24 cellular contexts compared by ENCODE assay signal in the genomic region with DNA sequence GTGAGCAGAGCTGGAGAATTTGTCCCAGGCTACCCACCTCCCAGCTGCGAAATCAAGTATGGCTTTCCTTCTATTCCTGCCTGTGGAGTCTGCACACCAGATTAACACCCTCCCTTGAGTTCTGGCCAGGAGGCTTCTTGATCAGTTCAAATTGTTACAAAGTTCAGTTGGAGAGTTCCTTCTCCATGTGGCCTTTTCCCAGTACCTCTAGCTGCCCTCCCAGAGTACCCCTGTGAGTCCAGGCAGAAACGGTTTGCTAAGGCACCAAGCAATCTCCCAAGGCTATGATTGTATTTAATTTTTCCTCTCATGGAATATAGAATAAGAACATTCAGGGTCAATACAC.
"Had no signal": no experiment of that assay in that cellular context is flagged by ENCODE, and none has a peak within 500 bp of the region (broad histone marks: within the 10 kb centered on the region; RNA-seq: fewer than 3 reads in every experiment).

No MANE protein-coding gene starts in this region.

- H3K4me3 Mint-ChIP-seq: activated CD4-positive, alpha-beta T cell treated with anti-CD3 and anti-CD28 coated beads, Interleukin-2, amount 10 ng/mL, durations not matched to agents 7 days and 5 days; activated CD8-positive, alpha-beta memory T cell treated with anti-CD3 and anti-CD28 coated beads, Interleukin-2, amount 10 ng/mL, durations not matched to agents 7 days and 5 days; activated CD8-positive, alpha-beta T cell treated with anti-CD3 and anti-CD28 coated beads for 36 hours; activated naive CD8-positive, alpha-beta T cell treated with anti-CD3 and anti-CD28 coated beads, Interleukin-2, amount 50 U/mL, for 24 hours; brain; dendritic cell treated with granulocyte-macrophage colony-stimulating factor and Interleukin-4, amounts not matched to agents 40 ng/mL and 50 ng/mL, for 4 days; naive B cell; stimulated activated naive B cell treated with anti-CD40 and anti-IgM and Interleukin-4, amounts not matched to agents 10 μg/mL and 1 μg/mL and 100 μg/mL, for 72 hours; type B pancreatic cell had no signal

- H3K36me3 ChIP-seq: lower lobe of right lung, sigmoid colon, thoracic aorta had no signal

- DNase-seq: activated CD4-positive, alpha-beta T cell treated with anti-CD3 and anti-CD28 coated beads, Interleukin-2, amount 10 ng/mL, durations not matched to agents 7 days and 5 days; activated CD8-positive, alpha-beta memory T cell treated with anti-CD3 and anti-CD28 coated beads, Interleukin-2, amount 10 ng/mL, durations not matched to agents 7 days and 5 days; activated CD8-positive, alpha-beta T cell treated with anti-CD3 and anti-CD28 coated beads for 36 hours; activated effector memory CD4-positive, alpha-beta T cell treated with anti-CD3 and anti-CD28 coated beads, Interleukin-2, amount 50 U/mL, for 16 hours; activated naive CD4-positive, alpha-beta T cell treated with anti-CD3 and anti-CD28 coated beads, Interleukin-2, amount 50 U/mL, for 16 hours; activated naive CD8-positive, alpha-beta T cell treated with anti-CD3 and anti-CD28 coated beads, Interleukin-2, amount 50 U/mL, for 24 hours; activated T-cell treated with anti-CD3 and anti-CD28 coated beads for 4 hours; caudate nucleus; effector CD4-positive, alpha-beta T cell; kidney; naive B cell; retina; sigmoid colon; stimulated activated CD4-positive, alpha-beta T cell treated with anti-CD3 and anti-CD28 coated beads, Interleukin-2, amount 100 ng/mL, for 48 hours; stimulated activated CD8-positive, alpha-beta memory T cell treated with anti-CD3 and anti-CD28 coated beads, Interleukin-4, amount 100 ng/mL, for 48 hours; stimulated activated naive B cell treated with anti-CD40 and anti-IgM and Interleukin-4, amounts not matched to agents 10 μg/mL and 1 μg/mL and 100 μg/mL, for 72 hours had no signal

- H3K4me1 ChIP-seq: foreskin keratinocyte, sigmoid colon had no signal

- H3K27me3 ChIP-seq: foreskin keratinocyte, sigmoid colon had no signal

- H3K9me3 Mint-ChIP-seq: activated CD4-positive, alpha-beta T cell treated with anti-CD3 and anti-CD28 coated beads, Interleukin-2, amount 10 ng/mL, durations not matched to agents 7 days and 5 days; activated CD8-positive, alpha-beta T cell treated with anti-CD3 and anti-CD28 coated beads for 36 hours; activated naive CD8-positive, alpha-beta T cell treated with anti-CD3 and anti-CD28 coated beads, Interleukin-2, amount 50 U/mL, for 24 hours; brain; dendritic cell treated with granulocyte-macrophage colony-stimulating factor and Interleukin-4, amounts not matched to agents 40 ng/mL and 50 ng/mL, for 4 days; stimulated activated naive B cell treated with anti-CD40 and anti-IgM and Interleukin-4, amounts not matched to agents 10 μg/mL and 1 μg/mL and 100 μg/mL, for 72 hours; type B pancreatic cell had no signal

- H3K27me3 Mint-ChIP-seq: brain; dendritic cell treated with granulocyte-macrophage colony-stimulating factor and Interleukin-4, amounts not matched to agents 40 ng/mL and 50 ng/mL, for 4 days; progenitor cell of endocrine pancreas; type B pancreatic cell had no signal

- H3K27ac Mint-ChIP-seq: activated CD4-positive, alpha-beta T cell treated with anti-CD3 and anti-CD28 coated beads, Interleukin-2, amount 10 ng/mL, durations not matched to agents 7 days and 5 days; activated CD8-positive, alpha-beta memory T cell treated with anti-CD3 and anti-CD28 coated beads, Interleukin-2, amount 10 ng/mL, durations not matched to agents 7 days and 5 days; activated CD8-positive, alpha-beta T cell treated with anti-CD3 and anti-CD28 coated beads for 36 hours; activated naive CD8-positive, alpha-beta T cell treated with anti-CD3 and anti-CD28 coated beads, Interleukin-2, amount 50 U/mL, for 24 hours; brain; dendritic cell treated with granulocyte-macrophage colony-stimulating factor and Interleukin-4, amounts not matched to agents 40 ng/mL and 50 ng/mL, for 4 days; naive B cell; progenitor cell of endocrine pancreas; stimulated activated naive B cell treated with anti-CD40 and anti-IgM and Interleukin-4, amounts not matched to agents 10 μg/mL and 1 μg/mL and 100 μg/mL, for 72 hours; type B pancreatic cell had no signal

- H3K9me3 ChIP-seq: lower lobe of right lung, sigmoid colon, thoracic aorta had no signal

- H3K27ac ChIP-seq: foreskin keratinocyte, lower lobe of right lung, sigmoid colon, thoracic aorta had no signal

- H3K4me3 ChIP-seq: lower lobe of right lung, sigmoid colon, thoracic aorta had no signal

- ATAC-seq: activated CD4-positive, CD25-positive, alpha-beta regulatory T cell treated with anti-CD3 and anti-CD28 coated beads, Interleukin-2, amount 50 U/mL, for 24 hours; activated CD8-positive, alpha-beta memory T cell treated with anti-CD3 and anti-CD28 coated beads, Interleukin-2, amount 10 ng/mL, durations not matched to agents 7 days and 5 days; activated CD8-positive, alpha-beta T cell treated with anti-CD3 and anti-CD28 coated beads for 36 hours; activated naive CD8-positive, alpha-beta T cell treated with anti-CD3 and anti-CD28 coated beads, Interleukin-2, amount 50 U/mL, for 24 hours; lower lobe of right lung had no signal

- H3K36me3 Mint-ChIP-seq: brain; naive B cell; stimulated activated naive B cell treated with anti-CD40 and anti-IgM and Interleukin-4, amounts not matched to agents 10 μg/mL and 1 μg/mL and 100 μg/mL, for 72 hours; type B pancreatic cell had no signal

- H3K4me1 Mint-ChIP-seq: activated CD4-positive, alpha-beta T cell treated with anti-CD3 and anti-CD28 coated beads, Interleukin-2, amount 10 ng/mL, durations not matched to agents 7 days and 5 days; activated CD8-positive, alpha-beta memory T cell treated with anti-CD3 and anti-CD28 coated beads, Interleukin-2, amount 10 ng/mL, durations not matched to agents 7 days and 5 days; brain had no signal
